28 cellular contexts compared by ENCODE assay signal in the genomic region with DNA sequence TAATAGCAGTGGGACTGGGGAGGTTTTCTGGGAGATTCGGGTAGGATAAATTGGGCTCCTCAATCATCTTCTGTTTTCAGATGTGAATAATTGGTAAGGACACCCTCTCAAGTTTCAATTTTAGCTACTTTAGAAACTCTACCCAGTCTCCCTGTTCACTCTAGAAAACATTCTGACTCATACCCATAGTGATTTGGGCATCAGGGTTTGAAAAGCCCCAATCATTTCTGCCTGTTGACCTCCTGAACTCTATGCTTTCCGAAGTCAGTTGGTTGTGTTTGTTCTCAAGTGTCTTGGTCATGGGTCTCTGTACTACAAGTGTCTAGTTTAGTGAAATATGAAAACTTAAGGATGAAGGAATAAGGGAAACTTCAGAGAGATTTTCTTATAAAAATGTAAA.
A peak's percentile ranks its signal among the peaks of the same experiment; 100 is the strongest.
DNase-seq lines count a peak whose midpoint lies in the region; ATAC-seq and FAIRE-seq lines count a peak whose summit lies in the region.
"Had no signal": no experiment of that assay in that cellular context is flagged by ENCODE, and none has a peak within 500 bp of the region (broad histone marks: within the 10 kb centered on the region; RNA-seq: fewer than 3 reads in every experiment).

No MANE protein-coding gene starts in this region.

- no peak for FAIRE-seq in HTR-8/SVneo (lab: Jason Lieb, UNC)
- FAIRE-seq in urothelium cell line (lab: Jason Lieb, UNC): no peak
- FAIRE-seq: endometrium, frontal cortex, GM12891, kidney had no signal

- ATAC-seq in GM19468 (IDR thresholded peaks at IDR 0.05; ENCODE audit: extremely low read depth, unreplicated experiment) (peak; percentile 34), HG02884 (IDR thresholded peaks at IDR 0.05; ENCODE audit: unreplicated experiment) (no peak)
- ATAC-seq: activated T-cell treated with anti-CD3 and anti-CD28 coated beads, Interleukin-2, amount 50 U/mL, for 72 hours; HCT116; heart right ventricle; naive thymus-derived CD8-positive, alpha-beta T cell; sciatic nerve had no signal

- DNase-seq in HTR-8/SVneo (ENCODE audit: insufficient read length, low spot score) (peak; percentile 10), amniotic epithelial cell (ENCODE audit: low read depth) (peak; percentile 7), urothelium cell line (ENCODE audit: low spot score) (peak; percentile 5), NCI-H2107 treated with DMSO at 0.1 percent for 48 hours (lab: John Stamatoyannopoulos, UW; ENCODE audit: unreplicated experiment) (no peak), NCI-H526 (lab: John Stamatoyannopoulos, UW) (no peak)
- DNase-seq: activated CD4-positive, alpha-beta memory T cell treated with anti-CD3 and anti-CD28 coated beads for 36 hours; activated CD4-positive, alpha-beta T cell treated with anti-CD3 and anti-CD28 coated beads for 1 hour; activated naive CD4-positive, alpha-beta T cell; activated T-cell treated with anti-CD3 and anti-CD28 coated beads, Interleukin-2, amount 50 U/mL, for 72 hours; DMS153; dorsolateral prefrontal cortex; esophagus squamous epithelium; heart right ventricle; kidney; naive thymus-derived CD8-positive, alpha-beta T cell; NCI-H1048; NCI-H510A; occipital lobe; OCI-M1; stimulated activated CD4-positive, alpha-beta T cell treated with anti-CD3 and anti-CD28 coated beads, Interleukin-12 subunit alpha, Interleukin-12 subunit beta, amount 100 ng/mL, for 4 hours; stimulated activated CD4-positive, alpha-beta T cell treated with anti-CD3 and anti-CD28 coated beads, Interleukin-4, amount 100 ng/mL, for 1 hour had no signal

Comparison
In these comparisons a context has a peak if more than half of its experiments do, and no peak if none do; other contexts are left out.
1. DNase-seq: peak in HTR-8/SVneo (single experiment), amniotic epithelial cell (single experiment) and urothelium cell line (single experiment); none in NCI-H2107 treated with DMSO at 0.1 percent for 48 hours (single experiment) and NCI-H526 (0 of 2).